8 cellular contexts compared by ENCODE assay signal in genomic region chr9:121267689-121268597, GRCh38. TPM values are rescaled to one million over a fixed set of nuclear protein-coding genes. Genes with fewer than 3 reads are reported as not detected.
DNase-seq lines count a peak whose midpoint lies in the region; ATAC-seq, FAIRE-seq and TF ChIP-seq lines count a peak whose summit lies in the region.

Gene GSN (plus strand): TSS chr9:121268162. CDS start chr9:121301972, 33,810 bp downstream.

- peak within 1 kb of the TSS; percentile 41 for H3K27ac Mint-ChIP-seq in WTC11
- no peak within 1 kb of the TSS for H3K27ac Mint-ChIP-seq in central memory CD8-positive, alpha-beta T cell (ENCODE audit: low read depth)

- H3K9me3 ChIP-seq in small intestine (ENCODE audit: control insufficient read depth, low read depth): no peaks in the 10 kb centered on the region

- no peaks in the 10 kb centered on the region for H3K36me3 ChIP-seq in small intestine (ENCODE audit: control insufficient read depth in 2 of 2, insufficient read depth in 2 of 2, low read length in 2 of 2)

- TF ChIP-seq CTCF in WTC11 (IDR thresholded peaks at IDR 0.05): no peak

- H3K4me3 Mint-ChIP-seq in WTC11: peak within 1 kb of the TSS; percentile 83
- H3K4me3 Mint-ChIP-seq in central memory CD8-positive, alpha-beta T cell: peak within 1 kb of the TSS; percentile 82

- FAIRE-seq in H54 (lab: Jason Lieb, UNC) (no peak), small intestine (lab: Jason Lieb, UNC) (no peak)

- peak within 1 kb of the TSS; percentile 48 to 61 for H3K4me3 ChIP-seq in small intestine (ENCODE audit: low read depth in 1 of 2, low read length in 2 of 2)

- peaks cover 51% of the 10 kb centered on the region for H3K4me1 Mint-ChIP-seq in WTC11
- peaks cover 12% of the 10 kb centered on the region for H3K4me1 Mint-ChIP-seq in central memory CD8-positive, alpha-beta T cell

- peak within 1 kb of the TSS in 1 of 2 donors; percentile 76 for H3K27ac ChIP-seq in small intestine (ENCODE audit: low read depth in 1 of 2, low read length in 1 of 2)

- no peaks in the 10 kb centered on the region for H3K36me3 Mint-ChIP-seq in WTC11
- peaks cover 1% of the 10 kb centered on the region for H3K36me3 Mint-ChIP-seq in central memory CD8-positive, alpha-beta T cell (ENCODE audit: insufficient read depth)

- H3K9me3 Mint-ChIP-seq in WTC11: no peaks in the 10 kb centered on the region
- no peaks in the 10 kb centered on the region for H3K9me3 Mint-ChIP-seq in central memory CD8-positive, alpha-beta T cell

- DNase-seq in EL (peak; percentile 68), H54 (ENCODE audit: insufficient read length, low spot score) (peak; percentile 94), NAMALWA (ENCODE audit: low spot score) (peak; percentile 61), WTC11 (ENCODE audit: low spot score) (peak; percentile 84), iris pigment epithelial cell (ENCODE audit: low read depth) (peak; percentile 53), small intestine (peak; percentile 72), OCI-M2 (lab: John Stamatoyannopoulos, UW; ENCODE audit: unreplicated experiment) (no peak)
- DNase-seq in central memory CD8-positive, alpha-beta T cell (ENCODE audit: low spot score in 2 of 2): no peak

- POLR2A ChIA-PET in WTC11 (lab: Charles Lee): interaction anchor here (0.9 to 2.1 kb wide), 7 partner anchors 8 to 52 kb away, joined by 3 to 9 read pairs (median 6); no protein-coding TSS in a partner anchor

- peak; percentile 83 for TF ChIP-seq POLR2A in H54 (IDR thresholded peaks at IDR 0.05; ENCODE audit: low read depth, low read length)

- H3K27me3 ChIP-seq in small intestine (ENCODE audit: control insufficient read depth in 2 of 2, insufficient read depth in 2 of 2, low read length in 2 of 2): no peaks in the 10 kb centered on the region

- WGBS in small intestine, 3 donors: 2 to 3% (median 2%) methylated on average over 45 to 64 of the region's 64 CpGs

- peak; percentile 77 for ATAC-seq in WTC11
- ATAC-seq in central memory CD8-positive, alpha-beta T cell (replicated peaks; ENCODE audit: extremely low read depth, poor library complexity, severe bottlenecking): peak; percentile 73

- peaks cover 0 to 5% of the 10 kb centered on the region in 2 donors for H3K4me1 ChIP-seq in small intestine (ENCODE audit: control insufficient read depth in 2 of 2, insufficient read depth in 1 of 2, low read depth in 1 of 2, low read length in 1 of 2)

- peaks cover 57% of the 10 kb centered on the region for H3K27me3 Mint-ChIP-seq in WTC11 (ENCODE audit: low read depth)
- H3K27me3 Mint-ChIP-seq in central memory CD8-positive, alpha-beta T cell: no peaks in the 10 kb centered on the region

- CTCF ChIA-PET in WTC11 (lab: Charles Lee): interaction anchor here (1.0 to 4.3 kb wide), 16 partner anchors 8 to 287 kb away, joined by 3 to 74 read pairs (median 5); partner anchors contain the start of gene RAB14

TF ChIP-seq in WTC11, 78 proteins besides CTCF, POLR2A, EP300 and RAD21:
- TF ChIP-seq ZNF281 (CRISPR knock-in tag; IDR thresholded peaks at IDR 0.05) (peak; percentile 6; the same call in 1 of the 2 replicates), ZBTB43 (CRISPR knock-in tag; IDR thresholded peaks at IDR 0.05) (0 out of 2 replicates have a peak, but pooled peaks have one; percentile 12), CREB1 (CRISPR knock-in tag; IDR thresholded peaks at IDR 0.05) (0 out of 2 replicates have a peak, but pooled peaks have one; percentile 41), SOX15 (CRISPR knock-in tag; IDR thresholded peaks at IDR 0.05) (no peak), TP53 (CRISPR knock-in tag; IDR thresholded peaks at IDR 0.05) (peak; percentile 70; the same call in 1 of the 2 replicates), ZNF263 (CRISPR knock-in tag; IDR thresholded peaks at IDR 0.05; ENCODE audit: low read depth) (no peak), RELA (CRISPR knock-in tag; IDR thresholded peaks at IDR 0.05; ENCODE audit: borderline replicate concordance) (no peak), CREM (CRISPR knock-in tag; IDR thresholded peaks at IDR 0.05) (0 out of 2 replicates have a peak, but pooled peaks have one; percentile 16), E2F5 (CRISPR knock-in tag; IDR thresholded peaks at IDR 0.05) (peak; percentile 48; the same call in 1 of the 2 replicates), MAX (CRISPR knock-in tag; IDR thresholded peaks at IDR 0.05) (peak; percentile 43; the same call in 1 of the 2 replicates), TCF7 (CRISPR knock-in tag; IDR thresholded peaks at IDR 0.05; ENCODE audit: low read depth) (no peak), JUN (CRISPR knock-in tag; IDR thresholded peaks at IDR 0.05) (no peak), SP1 (CRISPR knock-in tag; conservative IDR thresholded peaks at IDR 0.05) (0 out of 2 replicates have a peak, but pooled peaks have one; percentile 20)
- TF ChIP-seq, protein P1, sequence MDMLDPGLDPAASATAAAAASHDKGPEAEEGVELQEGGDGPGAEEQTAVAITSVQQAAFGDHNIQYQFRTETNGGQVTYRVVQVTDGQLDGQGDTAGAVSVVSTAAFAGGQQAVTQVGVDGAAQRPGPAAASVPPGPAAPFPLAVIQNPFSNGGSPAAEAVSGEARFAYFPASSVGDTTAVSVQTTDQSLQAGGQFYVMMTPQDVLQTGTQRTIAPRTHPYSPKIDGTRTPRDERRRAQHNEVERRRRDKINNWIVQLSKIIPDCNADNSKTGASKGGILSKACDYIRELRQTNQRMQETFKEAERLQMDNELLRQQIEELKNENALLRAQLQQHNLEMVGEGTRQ (CRISPR knock-in tag; IDR thresholded peaks at IDR 0.05): peak; percentile 15; the same call in 1 of the 2 replicates
- TF ChIP-seq, protein P2, sequence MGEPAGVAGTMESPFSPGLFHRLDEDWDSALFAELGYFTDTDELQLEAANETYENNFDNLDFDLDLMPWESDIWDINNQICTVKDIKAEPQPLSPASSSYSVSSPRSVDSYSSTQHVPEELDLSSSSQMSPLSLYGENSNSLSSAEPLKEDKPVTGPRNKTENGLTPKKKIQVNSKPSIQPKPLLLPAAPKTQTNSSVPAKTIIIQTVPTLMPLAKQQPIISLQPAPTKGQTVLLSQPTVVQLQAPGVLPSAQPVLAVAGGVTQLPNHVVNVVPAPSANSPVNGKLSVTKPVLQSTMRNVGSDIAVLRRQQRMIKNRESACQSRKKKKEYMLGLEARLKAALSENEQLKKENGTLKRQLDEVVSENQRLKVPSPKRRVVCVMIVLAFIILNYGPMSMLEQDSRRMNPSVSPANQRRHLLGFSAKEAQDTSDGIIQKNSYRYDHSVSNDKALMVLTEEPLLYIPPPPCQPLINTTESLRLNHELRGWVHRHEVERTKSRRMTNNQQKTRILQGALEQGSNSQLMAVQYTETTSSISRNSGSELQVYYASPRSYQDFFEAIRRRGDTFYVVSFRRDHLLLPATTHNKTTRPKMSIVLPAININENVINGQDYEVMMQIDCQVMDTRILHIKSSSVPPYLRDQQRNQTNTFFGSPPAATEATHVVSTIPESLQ (CRISPR knock-in tag; IDR thresholded peaks at IDR 0.05): no peak

RNA-seq across cellular contexts. Expression of gene GSN, which starts in this region (rescaled TPM):
- total RNA-seq in WTC11 (2021): 47.0 to 57.3 TPM (median 54.9 TPM) in 3 replicates
- 100 to 1,000 TPM; 196 to 380 (median 205) TPM for polyA plus RNA-seq in small intestine

Comparison
In these comparisons a context has a peak if more than half of its experiments do, and no peak if none do; other contexts are left out.
1. DNase-seq: peak in EL (single experiment), H54 (single experiment), NAMALWA (single experiment), WTC11 (single experiment), iris pigment epithelial cell (single experiment) and small intestine (single experiment); none in central memory CD8-positive, alpha-beta T cell (0 of 2) and OCI-M2 (single experiment).